In genomic region chr17:40177275-40177874, GRCh38 we compare ENCODE assay signal across 7 cellular contexts. TPM values are rescaled to one million over a fixed set of nuclear protein-coding genes. Genes with fewer than 3 reads are reported as not detected.
DNase-seq lines count a peak whose midpoint lies in the region; ATAC-seq, FAIRE-seq and TF ChIP-seq lines count a peak whose summit lies in the region.

Gene RAPGEFL1 (plus strand): TSS chr17:40177470. CDS start chr17:40177862, 392 bp downstream.

- peak; percentile 84 for DNase-seq in NCI-H1436 (lab: John Stamatoyannopoulos, UW)
- DNase-seq in cardiac fibroblast (ENCODE audit: low read depth in 2 of 2), result peak; percentile 60 to 77
- peak; percentile 91 for DNase-seq in kidney
- DNase-seq in stimulated activated CD4-positive, alpha-beta T cell treated with anti-CD3 and anti-CD28 coated beads, Interleukin-1b, Interleukin-23, amount 100 ng/mL, for 1 hour (ENCODE audit: low read depth in 2 of 2), result peak; percentile 62 to 87

- peak within 1 kb of the TSS; percentile 46 to 47 for H3K4me3 ChIP-seq in cardiac fibroblast (replicated peaks in 1 of 2; ENCODE audit: low read depth in 2 of 2, low read length in 2 of 2)
- peak within 1 kb of the TSS; percentile 25 to 44 for H3K4me3 ChIP-seq in kidney (ENCODE audit: low read length in 2 of 2)

- peak; percentile 56 for ATAC-seq in GM18909 (IDR thresholded peaks at IDR 0.05; ENCODE audit: poor library complexity, unreplicated experiment)
- ATAC-seq in activated CD4-positive, CD25-positive, alpha-beta regulatory T cell treated with anti-CD3 and anti-CD28 coated beads, Interleukin-2, amount 50 U/mL, for 24 hours, result peak; percentile 95 to 96
- no peak for ATAC-seq in GM21423 (IDR thresholded peaks at IDR 0.05; ENCODE audit: unreplicated experiment)

- intact Hi-C loops in kidney (cut with DNase I), result no loop called here

- no peak for FAIRE-seq in kidney (lab: Jason Lieb, UNC)

- peak within 1 kb of the TSS in 1 of 2 donors; percentile 60 for H3K27ac ChIP-seq in kidney (ENCODE audit: low read depth in 2 of 2, low read length in 2 of 2)

- H3K9me3 ChIP-seq in kidney (ENCODE audit: control insufficient read depth in 1 of 2, low read length in 2 of 2), result no peaks in the 10 kb centered on the region

- peak within 1 kb of the TSS in 1 of 2 donors; percentile 26 for H3K9ac ChIP-seq in kidney (ENCODE audit: low read length in 2 of 2)

- TF ChIP-seq CTCF in cardiac fibroblast (IDR thresholded peaks at IDR 0.05; ENCODE audit: low read depth, low read length) (no peak), kidney (IDR thresholded peaks at IDR 0.05; ENCODE audit: borderline replicate concordance, extremely low read depth, insufficient read depth) (no peak)

- H3K4me1 ChIP-seq in kidney (ENCODE audit: control insufficient read depth in 1 of 2, insufficient read depth in 1 of 2, low read depth in 1 of 2, low read length in 2 of 2), result peaks cover 0 to 8% of the 10 kb centered on the region in 2 donors

- peaks cover 0 to 8% of the 10 kb centered on the region in 2 donors for H3K36me3 ChIP-seq in kidney (ENCODE audit: control insufficient read depth in 1 of 2, insufficient read depth in 2 of 2, low read length in 2 of 2)

RNA-seq across cellular contexts. Expression of gene RAPGEFL1, which starts in this region (rescaled TPM):
- 4.3 TPM for total RNA-seq in kidney
- 0.99 TPM for polyA plus RNA-seq in kidney (ENCODE audit: insufficient read depth, low read depth, low replicate concordance)
